In genomic region chr5:137583129-137583528, GRCh38 we compare ENCODE assay signal across 28 cellular contexts.
"Had no signal": no experiment of that assay in that cellular context is flagged by ENCODE, and none has a peak within 500 bp of the region (broad histone marks: within the 10 kb centered on the region; RNA-seq: fewer than 3 reads in every experiment).

No MANE protein-coding gene starts in this region.

- FAIRE-seq: TTC549 had no signal

- DNase-seq: activated B cell treated with CpG ODN at 0.5 μM for 24 hours; activated CD4-positive, alpha-beta memory T cell treated with anti-CD3 and anti-CD28 coated beads for 36 hours; activated CD4-positive, alpha-beta T cell treated with anti-CD3 and anti-CD28 coated beads for 4 hours; activated CD4-positive, alpha-beta T cell treated with anti-CD3 and anti-CD28 coated beads, Interleukin-2, amount 10 ng/mL, durations not matched to agents 24 days and 14 days; activated CD4-positive, alpha-beta T cell treated with anti-CD3 and anti-CD28 coated beads, Interleukin-2, amount 50 U/mL, for 1 hour; activated CD4-positive, alpha-beta T cell treated with anti-CD3 and anti-CD28 coated beads, Interleukin-2, amount 50 U/mL, for 4 hours; activated CD4-positive, CD25-positive, alpha-beta regulatory T cell treated with anti-CD3 and anti-CD28 coated beads, Interleukin-2, amount 50 U/mL, for 72 hours; activated CD8-positive, alpha-beta memory T cell treated with anti-CD3 and anti-CD28 coated beads, Interleukin-2, amount 50 U/mL, for 4 hours; activated CD8-positive, alpha-beta T cell treated with anti-CD3 and anti-CD28 coated beads for 36 hours; activated effector memory CD4-positive, alpha-beta T cell treated with Interleukin-2 at 50 U/mL for 16 hours; activated gamma-delta T cell; activated naive CD4-positive, alpha-beta T cell treated with anti-CD3 and anti-CD28 coated beads, Interleukin-2, amount 10 ng/mL, durations not matched to agents 7 days and 5 days; activated naive CD4-positive, alpha-beta T cell treated with Interleukin-2 at 50 U/mL for 16 hours; activated naive CD8-positive, alpha-beta T cell treated with anti-CD3 and anti-CD28 coated beads, Interleukin-2, amount 10 ng/mL, durations not matched to agents 7 days and 5 days; activated naive CD8-positive, alpha-beta T cell treated with anti-CD3 and anti-CD28 coated beads, Interleukin-2, amount 50 U/mL, for 24 hours; activated T-cell treated with anti-CD3 and anti-CD28 coated beads for 4 hours; activated T-cell treated with anti-CD3 and anti-CD28 coated beads, Interleukin-2, amount 50 U/mL, for 24 hours; activated T-cell treated with anti-CD3 and anti-CD28 coated beads, Interleukin-2, amount 50 U/mL, for 48 hours; amygdala; anterior cingulate cortex; caudate nucleus; cerebellar nuclear complex; T-helper 2 cell; T-helper 9 cell had no signal

- H3K36me3 ChIP-seq: ascending aorta, cardiac muscle cell had no signal

- H3K4me1 ChIP-seq: ascending aorta had no signal

- H3K27me3 ChIP-seq: ascending aorta, cardiac muscle cell had no signal

- H3K9me3 ChIP-seq: ascending aorta had no signal

- H3K4me3 ChIP-seq: ascending aorta, cardiac muscle cell had no signal

- H3K27ac ChIP-seq: ascending aorta, cardiac muscle cell, VCaP had no signal

- ATAC-seq: activated CD8-positive, alpha-beta T cell treated with anti-CD3 and anti-CD28 coated beads for 36 hours; activated naive CD8-positive, alpha-beta T cell treated with anti-CD3 and anti-CD28 coated beads, Interleukin-2, amount 50 U/mL, for 24 hours had no signal
